Comparison of ENCODE assay signal across 24 cellular contexts in the genomic region with DNA sequence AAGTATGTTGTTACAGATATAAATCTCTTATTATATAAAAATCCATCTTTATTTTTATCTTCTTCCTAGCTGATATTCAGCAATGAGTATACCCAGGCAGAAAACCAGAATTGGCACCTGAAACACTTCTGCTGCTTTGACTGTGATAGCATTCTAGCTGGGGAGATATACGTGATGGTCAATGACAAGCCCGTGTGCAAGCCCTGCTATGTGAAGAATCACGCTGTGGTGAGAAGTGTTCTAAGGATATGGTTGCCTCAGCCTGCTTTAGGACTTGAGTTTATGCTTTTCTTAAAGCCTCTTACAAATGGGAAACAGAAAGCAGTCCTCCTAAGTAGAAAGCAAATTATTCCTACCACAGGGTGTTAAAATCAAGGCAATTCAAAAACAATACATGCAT. TPM values are rescaled to one million over a fixed set of nuclear protein-coding genes. Genes with fewer than 3 reads are reported as not detected.
A peak's percentile ranks its signal among the peaks of the same experiment; 100 is the strongest.
DNase-seq lines count a peak whose midpoint lies in the region; ATAC-seq and TF ChIP-seq lines count a peak whose summit lies in the region.
"Had no signal": no experiment of that assay in that cellular context is flagged by ENCODE, and none has a peak within 500 bp of the region (broad histone marks: within the 10 kb centered on the region; RNA-seq: fewer than 3 reads in every experiment).

No MANE protein-coding gene starts in this region.

- TF ChIP-seq CTCF in Calu3 (IDR thresholded peaks at IDR 0.05; ENCODE audit: unreplicated experiment) (no peak), sigmoid colon (IDR thresholded peaks at IDR 0.05) (no peak)

- H3K27me3 ChIP-seq in sigmoid colon: no peaks in the 10 kb centered on the region
- H3K27me3 ChIP-seq: SJCRH30 had no signal

- BruUV-seq in Calu3 (replicated peaks; lab: Mats Ljungman, UMichigan): TSS peak; percentile 6

- no peak for TF ChIP-seq POLR2A in sigmoid colon (IDR thresholded peaks at IDR 0.05)

- H3K27me3 Mint-ChIP-seq in Calu3 (ENCODE audit: unreplicated experiment) (no peaks in the 10 kb centered on the region), T-helper 17 cell (no peaks in the 10 kb centered on the region)

- peaks cover 0 to 39% (median 12%) of the 10 kb centered on the region in 4 donors for H3K4me1 ChIP-seq in sigmoid colon
- H3K4me1 ChIP-seq: SJCRH30 had no signal

- DNase-seq in Right ventricle myocardium superior (no peak), left cardiac atrium (no peak), Calu3 (no peak), T-helper 17 cell (no peak), sigmoid colon (no peak), GM19238 (ENCODE audit: insufficient read length, low spot score) (no peak)
- DNase-seq in activated CD4-positive, alpha-beta T cell treated with anti-CD3 and anti-CD28 coated beads for 4 hours: no peak
- DNase-seq: C1 segment of cervical spinal cord; CD8-positive, alpha-beta memory T cell; GM23248; H9; HFFc6; Kasumi-1; MV-4-11; NCI-H1105; NCI-H146; NCI-H1930; NCI-H2107; NCI-H524; NCI-H748 treated with DMSO at 0.1 percent for 48 hours; SJCRH30 had no signal

- no peak overlapping the region for H3K27ac Mint-ChIP-seq in Calu3 (ENCODE audit: unreplicated experiment)
- H3K27ac Mint-ChIP-seq in T-helper 17 cell: peak overlapping the region; percentile 57
- H3K27ac Mint-ChIP-seq: HFFc6 had no signal

- H3K4me3 ChIP-seq in sigmoid colon: no peak overlapping the region
- H3K4me3 ChIP-seq: A549, GM23248, SJCRH30 had no signal

- H3K4me3 Mint-ChIP-seq in Calu3 (ENCODE audit: low read depth, unreplicated experiment) (no peak overlapping the region), T-helper 17 cell (no peak overlapping the region)
- H3K4me3 Mint-ChIP-seq: CD8-positive, alpha-beta memory T cell; H9; HFFc6 had no signal

- intact Hi-C loops in Right ventricle myocardium superior (cut with DNase I) (no loop called here), left cardiac atrium (cut with DNase I) (loop anchor here in 1 of 2 donors (10.0 kb wide), 2 partner anchors 273 to 553 kb away; a partner anchor contains a TSS), Calu3 (cut with micrococcal nuclease; ENCODE audit: unreplicated experiment) (no loop called here), sigmoid colon (cut with DNase I) (loop anchor here (10.0 kb wide), 1 partner anchor 423 kb away; a partner anchor contains a TSS)

- 90% methylated on average over 3 of the region's 3 CpGs for WGBS in sigmoid colon, 2 donors

- H3K36me3 ChIP-seq in sigmoid colon: peaks cover 0 to 44% (median 0%) of the 10 kb centered on the region in 4 donors
- H3K36me3 ChIP-seq: SJCRH30 had no signal

- H3K9me3 ChIP-seq in T-helper 17 cell (ENCODE audit: control insufficient read depth, low read length, poor library complexity, severe bottlenecking): no peaks in the 10 kb centered on the region
- H3K9me3 ChIP-seq in sigmoid colon: no peaks in the 10 kb centered on the region
- H3K9me3 ChIP-seq: A549, SJCRH30 had no signal

- H3K36me3 Mint-ChIP-seq in Calu3 (ENCODE audit: insufficient read depth, unreplicated experiment) (peaks cover 62% of the 10 kb centered on the region), T-helper 17 cell (ENCODE audit: low read depth) (peaks cover 9% of the 10 kb centered on the region)

- H3K27ac ChIP-seq in sigmoid colon: peak overlapping the region in 3 of 4 donors; percentile 51 to 69 (median 60)
- H3K27ac ChIP-seq: A549, GM23248, SJCRH30 had no signal

- no peak for TF ChIP-seq EP300 in sigmoid colon (IDR thresholded peaks at IDR 0.05)

- H3K4me1 Mint-ChIP-seq in Calu3 (ENCODE audit: low read depth, unreplicated experiment) (peaks cover 8% of the 10 kb centered on the region), T-helper 17 cell (peaks cover 15% of the 10 kb centered on the region)

- ATAC-seq in Right ventricle myocardium superior (ENCODE audit: poor library complexity) (peak; percentile 41), left cardiac atrium (no peak), T-helper 17 cell (no peak)
- ATAC-seq: A549, SK-N-SH treated with all-trans-retinoic acid at 6 μM for 48 hours had no signal

- CTCF ChIA-PET in Calu3 (lab: Charles Lee): no interaction called here

- no peaks in the 10 kb centered on the region for H3K9me3 Mint-ChIP-seq in Calu3 (ENCODE audit: low read depth, unreplicated experiment)
- H3K9me3 Mint-ChIP-seq: CD8-positive, alpha-beta memory T cell; H9; HFFc6 had no signal

RNA-seq across cellular contexts. Expression of a gene that starts 41.9 kb away (rescaled TPM):
- total RNA-seq in Right ventricle myocardium superior (19.0 TPM), left cardiac atrium (10 to 100 TPM; 22.5 to 27.6 TPM), Calu3 (2022) (124 and 126 TPM in 2 replicates), T-helper 17 cell (100 to 1,000 TPM; 107 to 108 TPM), sigmoid colon (100 to 1,000 TPM; 289 to 514 (median 341) TPM)
- polyA plus RNA-seq in sigmoid colon: 10 to 100 TPM; 53.5 to 80.7 (median 64.3) TPM
- total RNA-seq: G401 had no signal
